Comparison of ENCODE assay signal across 10 cellular contexts in genomic region chr10:125194814-125195213, GRCh38.
"Had no signal": no experiment of that assay in that cellular context is flagged by ENCODE, and none has a peak within 500 bp of the region (broad histone marks: within the 10 kb centered on the region; RNA-seq: fewer than 3 reads in every experiment).

No MANE protein-coding gene starts in this region.

- DNase-seq: GM23248, GOT3, H7, H9, HCEC 1CT, HFFc6 had no signal

- H3K4me3 ChIP-seq: GM23248, HAP-1 had no signal

- H3K9me3 Mint-ChIP-seq: H9, HFFc6 had no signal

- H3K4me1 ChIP-seq: HAP-1 had no signal

- H3K27ac ChIP-seq: GM23248 had no signal

- H3K27ac Mint-ChIP-seq: H9, HFFc6 had no signal

- H3K9me3 ChIP-seq: HAP-1 had no signal

- H3K4me3 Mint-ChIP-seq: H9, HFFc6 had no signal

- H3K9ac ChIP-seq: GM23248 had no signal

- ATAC-seq: HCT116 had no signal

- H2AFZ ChIP-seq: GM23248 had no signal

- FAIRE-seq: H1, H54 had no signal

- H3K36me3 ChIP-seq: HAP-1 had no signal
